Comparison of ENCODE assay signal across 1 cellular context in the genomic region with DNA sequence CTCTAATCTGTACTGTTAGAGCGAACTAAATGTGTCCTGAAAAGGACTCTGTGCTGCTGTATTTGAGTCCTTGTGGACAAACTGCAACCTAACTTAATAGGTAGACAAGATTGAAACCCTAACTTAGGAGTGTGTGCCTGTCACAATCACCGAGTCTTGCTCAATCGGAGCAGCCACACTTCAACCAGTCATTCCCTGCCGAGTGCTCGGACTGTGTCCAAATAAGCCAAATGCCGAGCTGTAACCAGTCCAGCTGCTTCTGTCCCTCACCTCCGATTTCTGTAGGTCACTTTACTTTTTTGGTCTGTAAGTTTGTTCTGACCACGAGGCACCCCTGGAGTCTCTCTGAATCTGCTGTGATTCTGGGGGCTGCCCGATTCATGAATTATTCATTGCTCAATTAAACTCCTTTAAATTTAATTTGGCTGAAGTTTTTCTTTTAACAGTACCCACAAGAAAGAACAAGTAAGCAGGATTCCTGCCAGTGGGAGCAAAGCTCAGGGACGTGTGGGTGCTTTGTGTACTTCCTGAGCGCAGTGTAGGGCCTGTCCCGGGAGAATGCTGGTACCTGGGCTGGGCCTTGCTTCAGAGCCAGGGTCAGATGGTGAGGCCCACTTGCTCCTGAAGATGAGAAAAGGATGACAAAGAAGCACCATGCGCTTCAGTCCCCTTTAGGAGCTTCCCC.
A peak's percentile ranks its signal among the peaks of the same experiment; 100 is the strongest.
TF ChIP-seq lines count a peak whose summit lies in the region.

No MANE protein-coding gene starts in this region.

TF ChIP-seq in liver, 16 proteins besides CTCF, POLR2A, EP300 and RAD21 (continued from another document):
- TF ChIP-seq, protein P1, sequence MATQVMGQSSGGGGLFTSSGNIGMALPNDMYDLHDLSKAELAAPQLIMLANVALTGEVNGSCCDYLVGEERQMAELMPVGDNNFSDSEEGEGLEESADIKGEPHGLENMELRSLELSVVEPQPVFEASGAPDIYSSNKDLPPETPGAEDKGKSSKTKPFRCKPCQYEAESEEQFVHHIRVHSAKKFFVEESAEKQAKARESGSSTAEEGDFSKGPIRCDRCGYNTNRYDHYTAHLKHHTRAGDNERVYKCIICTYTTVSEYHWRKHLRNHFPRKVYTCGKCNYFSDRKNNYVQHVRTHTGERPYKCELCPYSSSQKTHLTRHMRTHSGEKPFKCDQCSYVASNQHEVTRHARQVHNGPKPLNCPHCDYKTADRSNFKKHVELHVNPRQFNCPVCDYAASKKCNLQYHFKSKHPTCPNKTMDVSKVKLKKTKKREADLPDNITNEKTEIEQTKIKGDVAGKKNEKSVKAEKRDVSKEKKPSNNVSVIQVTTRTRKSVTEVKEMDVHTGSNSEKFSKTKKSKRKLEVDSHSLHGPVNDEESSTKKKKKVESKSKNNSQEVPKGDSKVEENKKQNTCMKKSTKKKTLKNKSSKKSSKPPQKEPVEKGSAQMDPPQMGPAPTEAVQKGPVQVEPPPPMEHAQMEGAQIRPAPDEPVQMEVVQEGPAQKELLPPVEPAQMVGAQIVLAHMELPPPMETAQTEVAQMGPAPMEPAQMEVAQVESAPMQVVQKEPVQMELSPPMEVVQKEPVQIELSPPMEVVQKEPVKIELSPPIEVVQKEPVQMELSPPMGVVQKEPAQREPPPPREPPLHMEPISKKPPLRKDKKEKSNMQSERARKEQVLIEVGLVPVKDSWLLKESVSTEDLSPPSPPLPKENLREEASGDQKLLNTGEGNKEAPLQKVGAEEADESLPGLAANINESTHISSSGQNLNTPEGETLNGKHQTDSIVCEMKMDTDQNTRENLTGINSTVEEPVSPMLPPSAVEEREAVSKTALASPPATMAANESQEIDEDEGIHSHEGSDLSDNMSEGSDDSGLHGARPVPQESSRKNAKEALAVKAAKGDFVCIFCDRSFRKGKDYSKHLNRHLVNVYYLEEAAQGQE (IDR thresholded peaks at IDR 0.05): peak; percentile 50
- TF ChIP-seq, protein P2, sequence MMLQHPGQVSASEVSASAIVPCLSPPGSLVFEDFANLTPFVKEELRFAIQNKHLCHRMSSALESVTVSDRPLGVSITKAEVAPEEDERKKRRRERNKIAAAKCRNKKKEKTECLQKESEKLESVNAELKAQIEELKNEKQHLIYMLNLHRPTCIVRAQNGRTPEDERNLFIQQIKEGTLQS (IDR thresholded peaks at IDR 0.05): no peak
- TF ChIP-seq TAF1 (conservative IDR thresholded peaks at IDR 0.05) (peak; percentile 57), FOXA2 (IDR thresholded peaks at IDR 0.05) (no peak), FOXA1 (IDR thresholded peaks at IDR 0.05) (no peak), RXRA (IDR thresholded peaks at IDR 0.05) (peak; percentile 78 to 83), GABPA (IDR thresholded peaks at IDR 0.05 in 1 of 2, conservative IDR thresholded peaks at IDR 0.05 in 1 of 2) (peak in 1 of 2 donors; percentile 38), SP1 (IDR thresholded peaks at IDR 0.05) (peak; percentile 95), HNF4A (conservative IDR thresholded peaks at IDR 0.05) (peak; percentile 85), JUND (IDR thresholded peaks at IDR 0.05) (peak; percentile 84)
